Comparison of ENCODE assay signal across 9 cellular contexts in the genomic region with DNA sequence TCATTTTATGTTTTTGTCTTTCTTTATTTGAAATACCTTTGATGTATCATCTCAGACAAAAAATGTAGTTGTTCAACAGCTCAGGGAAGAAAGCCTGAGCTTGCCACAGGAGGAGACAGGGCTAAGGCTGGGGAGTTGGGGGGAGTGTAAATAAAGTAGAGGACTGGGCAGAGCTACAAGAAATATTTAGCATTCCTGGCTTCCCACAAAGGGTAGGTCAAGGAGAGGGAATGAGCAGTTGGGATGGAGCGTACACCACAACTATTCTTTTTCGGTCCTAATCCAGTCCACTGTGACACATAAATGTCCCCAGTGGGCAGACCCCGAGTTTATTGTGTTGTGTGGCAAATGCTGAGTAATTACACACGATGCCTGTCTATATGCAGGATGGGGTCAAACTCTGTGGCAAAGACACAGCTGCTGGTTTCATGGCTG.
DNase-seq lines count a peak whose midpoint lies in the region; ATAC-seq and TF ChIP-seq lines count a peak whose summit lies in the region.
"Had no signal": no experiment of that assay in that cellular context is flagged by ENCODE, and none has a peak within 500 bp of the region (broad histone marks: within the 10 kb centered on the region; RNA-seq: fewer than 3 reads in every experiment).

No MANE protein-coding gene starts in this region.

- intact Hi-C loops in sciatic nerve (cut with DNase I) (no loop called here), posterior vena cava (cut with DNase I) (no loop called here)

- H3K9me3 ChIP-seq in RWPE2 (ENCODE audit: severe bottlenecking) (no peaks in the 10 kb centered on the region), endodermal cell (ENCODE audit: control insufficient read depth, low read length) (peaks cover 15% of the 10 kb centered on the region)

- H3K27me3 Mint-ChIP-seq in endodermal cell (ENCODE audit: insufficient read depth): peaks cover 14% of the 10 kb centered on the region

- peak; percentile 98 for ATAC-seq in RWPE2 (ENCODE audit: low read depth)
- no peak for ATAC-seq in foreskin keratinocyte
- ATAC-seq in sciatic nerve: peak; percentile 95
- ATAC-seq in GM21717 (IDR thresholded peaks at IDR 0.05; ENCODE audit: unreplicated experiment): no peak

- H3K4me3 ChIP-seq in RWPE2 (ENCODE audit: severe bottlenecking): no peak overlapping the region
- no peak overlapping the region for H3K4me3 ChIP-seq in endodermal cell (ENCODE audit: low read length)

- H3K27ac ChIP-seq in RWPE2 (ENCODE audit: poor library complexity, severe bottlenecking) (peak overlapping the region; percentile 92), foreskin keratinocyte (no peak overlapping the region), endodermal cell (ENCODE audit: low read depth, low read length) (no peak overlapping the region)

- no peak for TF ChIP-seq CTCF in RWPE2 (IDR thresholded peaks at IDR 0.05; ENCODE audit: poor library complexity, severe bottlenecking)
- TF ChIP-seq CTCF in foreskin keratinocyte (conservative IDR thresholded peaks at IDR 0.05): no peak
- TF ChIP-seq CTCF in endodermal cell (conservative IDR thresholded peaks at IDR 0.05): no peak

- no peak overlapping the region for H3K27ac Mint-ChIP-seq in endodermal cell

- peaks cover 27% of the 10 kb centered on the region for H3K4me1 Mint-ChIP-seq in endodermal cell

- H3K9me3 Mint-ChIP-seq in endodermal cell: peaks cover 15% of the 10 kb centered on the region

- DNase-seq in EH (ENCODE audit: low read depth) (peak; percentile 99), RWPE2 (ENCODE audit: low spot score) (peak; percentile 79), foreskin keratinocyte (peak; percentile 67 to 79), sciatic nerve (ENCODE audit: low spot score) (no peak), endodermal cell (no peak), posterior vena cava (ENCODE audit: low spot score) (no peak)
- no peak for DNase-seq in activated CD8-positive, alpha-beta memory T cell treated with anti-CD3 and anti-CD28 coated beads, Interleukin-2, amount 50 U/mL, for 4 hours
- DNase-seq: NCI-H774 had no signal

- H3K4me1 ChIP-seq in RWPE2 (ENCODE audit: insufficient read depth, poor library complexity, severe bottlenecking): peaks cover 26% of the 10 kb centered on the region
- H3K4me1 ChIP-seq in foreskin keratinocyte: no peaks in the 10 kb centered on the region
- H3K4me1 ChIP-seq in endodermal cell (ENCODE audit: control insufficient read depth, insufficient read depth, low read length): peaks cover 7% of the 10 kb centered on the region

- 91 to 97% methylated on average over 3 to 4 of the region's 4 CpGs for WGBS in endodermal cell (ENCODE audit: insufficient coverage in 1 of 2, insufficient read length in 1 of 2), 2 experiments

- H3K4me3 Mint-ChIP-seq in endodermal cell: no peak overlapping the region

- H3K36me3 ChIP-seq in RWPE2 (ENCODE audit: low read depth) (no peaks in the 10 kb centered on the region), endodermal cell (ENCODE audit: control insufficient read depth, insufficient read depth, low read length) (no peaks in the 10 kb centered on the region)

- peaks cover 5% of the 10 kb centered on the region for H3K36me3 Mint-ChIP-seq in endodermal cell (ENCODE audit: low read depth)

- H3K27me3 ChIP-seq in RWPE2 (ENCODE audit: insufficient read depth, poor library complexity, severe bottlenecking): no peaks in the 10 kb centered on the region
- no peaks in the 10 kb centered on the region for H3K27me3 ChIP-seq in foreskin keratinocyte
- H3K27me3 ChIP-seq in endodermal cell (ENCODE audit: control insufficient read depth, insufficient read depth, low read length, poor library complexity, severe bottlenecking): no peaks in the 10 kb centered on the region

- H3K9ac ChIP-seq in endodermal cell (ENCODE audit: extremely low read depth, low read length, poor library complexity, severe bottlenecking): no peak overlapping the region

Comparison
In these comparisons a context has a peak if more than half of its experiments do, and no peak if none do; other contexts are left out.
1. DNase-seq: peak in EH (single experiment), RWPE2 (single experiment) and foreskin keratinocyte (2 of 2); none in sciatic nerve (single experiment), endodermal cell (single experiment), posterior vena cava (single experiment) and activated CD8-positive, alpha-beta memory T cell treated with anti-CD3 and anti-CD28 coated beads, Interleukin-2, amount 50 U/mL, for 4 hours (single experiment).
2. ATAC-seq: peak in RWPE2 (single experiment) and sciatic nerve (single experiment); none in foreskin keratinocyte (single experiment) and GM21717 (single experiment).